1 cellular context compared by ENCODE assay signal in the genomic region with DNA sequence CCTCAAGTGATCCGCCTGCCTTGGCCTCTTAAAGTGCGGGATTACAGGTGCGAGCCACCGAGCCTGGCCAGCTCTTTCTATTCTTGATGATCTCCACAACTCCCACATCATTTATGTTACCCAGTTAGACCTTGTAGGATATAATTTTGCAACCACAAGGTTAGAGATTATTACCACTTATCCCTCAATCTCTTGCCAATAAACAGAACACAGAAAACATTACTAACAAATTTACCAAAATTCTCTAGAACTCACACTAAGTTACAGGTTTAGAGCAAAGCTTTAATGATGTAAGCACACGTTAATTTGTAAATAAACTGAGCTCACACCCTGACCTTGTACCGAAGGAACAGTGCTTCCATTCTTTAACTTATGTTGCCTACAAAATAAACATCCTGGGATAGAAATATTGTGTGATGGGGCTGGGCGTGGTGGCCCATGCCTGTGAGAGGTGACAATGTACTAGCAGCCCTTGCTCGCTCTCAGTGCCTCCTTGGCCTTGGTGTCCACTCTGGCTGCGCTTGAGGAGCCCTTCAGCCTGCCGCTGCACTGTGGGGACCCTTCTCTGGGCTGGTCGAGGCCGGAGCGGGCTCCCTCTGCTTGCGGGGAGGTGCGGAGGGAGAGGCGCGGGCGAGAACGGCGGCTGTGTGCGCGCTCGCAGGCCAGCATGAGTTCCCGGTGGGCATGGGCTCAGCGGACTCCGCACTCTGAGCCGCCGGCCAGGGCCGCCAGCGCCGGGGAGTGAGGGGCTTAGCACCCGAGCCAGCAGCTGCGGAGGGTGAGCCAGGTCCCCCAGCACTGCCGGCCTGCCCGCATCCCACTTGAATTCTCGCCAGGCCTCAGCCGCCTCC.
TF ChIP-seq lines count a peak whose summit lies in the region.

No MANE protein-coding gene starts in this region.

TF ChIP-seq in HepG2, 621 proteins besides CTCF, POLR2A, EP300 and RAD21 (continued from another document and continues in another):
- TF ChIP-seq, protein P1, sequence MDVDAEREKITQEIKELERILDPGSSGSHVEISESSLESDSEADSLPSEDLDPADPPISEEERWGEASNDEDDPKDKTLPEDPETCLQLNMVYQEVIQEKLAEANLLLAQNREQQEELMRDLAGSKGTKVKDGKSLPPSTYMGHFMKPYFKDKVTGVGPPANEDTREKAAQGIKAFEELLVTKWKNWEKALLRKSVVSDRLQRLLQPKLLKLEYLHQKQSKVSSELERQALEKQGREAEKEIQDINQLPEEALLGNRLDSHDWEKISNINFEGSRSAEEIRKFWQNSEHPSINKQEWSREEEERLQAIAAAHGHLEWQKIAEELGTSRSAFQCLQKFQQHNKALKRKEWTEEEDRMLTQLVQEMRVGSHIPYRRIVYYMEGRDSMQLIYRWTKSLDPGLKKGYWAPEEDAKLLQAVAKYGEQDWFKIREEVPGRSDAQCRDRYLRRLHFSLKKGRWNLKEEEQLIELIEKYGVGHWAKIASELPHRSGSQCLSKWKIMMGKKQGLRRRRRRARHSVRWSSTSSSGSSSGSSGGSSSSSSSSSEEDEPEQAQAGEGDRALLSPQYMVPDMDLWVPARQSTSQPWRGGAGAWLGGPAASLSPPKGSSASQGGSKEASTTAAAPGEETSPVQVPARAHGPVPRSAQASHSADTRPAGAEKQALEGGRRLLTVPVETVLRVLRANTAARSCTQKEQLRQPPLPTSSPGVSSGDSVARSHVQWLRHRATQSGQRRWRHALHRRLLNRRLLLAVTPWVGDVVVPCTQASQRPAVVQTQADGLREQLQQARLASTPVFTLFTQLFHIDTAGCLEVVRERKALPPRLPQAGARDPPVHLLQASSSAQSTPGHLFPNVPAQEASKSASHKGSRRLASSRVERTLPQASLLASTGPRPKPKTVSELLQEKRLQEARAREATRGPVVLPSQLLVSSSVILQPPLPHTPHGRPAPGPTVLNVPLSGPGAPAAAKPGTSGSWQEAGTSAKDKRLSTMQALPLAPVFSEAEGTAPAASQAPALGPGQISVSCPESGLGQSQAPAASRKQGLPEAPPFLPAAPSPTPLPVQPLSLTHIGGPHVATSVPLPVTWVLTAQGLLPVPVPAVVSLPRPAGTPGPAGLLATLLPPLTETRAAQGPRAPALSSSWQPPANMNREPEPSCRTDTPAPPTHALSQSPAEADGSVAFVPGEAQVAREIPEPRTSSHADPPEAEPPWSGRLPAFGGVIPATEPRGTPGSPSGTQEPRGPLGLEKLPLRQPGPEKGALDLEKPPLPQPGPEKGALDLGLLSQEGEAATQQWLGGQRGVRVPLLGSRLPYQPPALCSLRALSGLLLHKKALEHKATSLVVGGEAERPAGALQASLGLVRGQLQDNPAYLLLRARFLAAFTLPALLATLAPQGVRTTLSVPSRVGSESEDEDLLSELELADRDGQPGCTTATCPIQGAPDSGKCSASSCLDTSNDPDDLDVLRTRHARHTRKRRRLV (CRISPR knock-in tag; IDR thresholded peaks at IDR 0.05), result 0 out of 2 replicates have a peak, but pooled peaks have one; percentile 61
- TF ChIP-seq, protein P2, sequence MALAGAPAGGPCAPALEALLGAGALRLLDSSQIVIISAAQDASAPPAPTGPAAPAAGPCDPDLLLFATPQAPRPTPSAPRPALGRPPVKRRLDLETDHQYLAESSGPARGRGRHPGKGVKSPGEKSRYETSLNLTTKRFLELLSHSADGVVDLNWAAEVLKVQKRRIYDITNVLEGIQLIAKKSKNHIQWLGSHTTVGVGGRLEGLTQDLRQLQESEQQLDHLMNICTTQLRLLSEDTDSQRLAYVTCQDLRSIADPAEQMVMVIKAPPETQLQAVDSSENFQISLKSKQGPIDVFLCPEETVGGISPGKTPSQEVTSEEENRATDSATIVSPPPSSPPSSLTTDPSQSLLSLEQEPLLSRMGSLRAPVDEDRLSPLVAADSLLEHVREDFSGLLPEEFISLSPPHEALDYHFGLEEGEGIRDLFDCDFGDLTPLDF (CRISPR knock-in tag; IDR thresholded peaks at IDR 0.05), result no peak
- TF ChIP-seq RBFOX2 (IDR thresholded peaks at IDR 0.05; ENCODE audit: low read depth, low read length) (peak; percentile 37; the same call in 1 of the 2 replicates), RORA (CRISPR knock-in tag; IDR thresholded peaks at IDR 0.05) (no peak), ZFAT (CRISPR knock-in tag; conservative IDR thresholded peaks at IDR 0.05) (no peak), ZNF7 (CRISPR knock-in tag; IDR thresholded peaks at IDR 0.05) (no peak), ZNF331 (CRISPR knock-in tag; IDR thresholded peaks at IDR 0.05) (no peak), EED (CRISPR knock-in tag; IDR thresholded peaks at IDR 0.05) (no peak), FOSL1 (CRISPR knock-in tag; IDR thresholded peaks at IDR 0.05; ENCODE audit: borderline replicate concordance) (no peak), PCBP2 (optimal IDR thresholded peaks at IDR 0.05; ENCODE audit: low read depth, low read length, poor library complexity, severe bottlenecking) (no peak), SYNCRIP (IDR thresholded peaks at IDR 0.05; ENCODE audit: insufficient read depth, low read depth, low read length) (no peak), FOXO1 (CRISPR knock-in tag; IDR thresholded peaks at IDR 0.05) (0 out of 2 replicates have a peak, but pooled peaks have one; percentile 27), HDAC2 (CRISPR knock-in tag; IDR thresholded peaks at IDR 0.05) (0 out of 2 replicates have a peak, but pooled peaks have one; percentile 25), ZNF749 (CRISPR knock-in tag; IDR thresholded peaks at IDR 0.05; ENCODE audit: borderline replicate concordance) (no peak), AGO2 (optimal IDR thresholded peaks at IDR 0.05; ENCODE audit: low read depth, low read length) (no peak), SP140L (CRISPR knock-in tag; IDR thresholded peaks at IDR 0.05; ENCODE audit: borderline replicate concordance) (no peak), EHMT2 (IDR thresholded peaks at IDR 0.05; ENCODE audit: borderline replicate concordance, low read depth, low read length) (no peak), JUN (CRISPR knock-in tag; IDR thresholded peaks at IDR 0.05) (no peak), TEAD3 (CRISPR knock-in tag; optimal IDR thresholded peaks at IDR 0.05; ENCODE audit: borderline replicate concordance) (no peak), SAP130 (CRISPR knock-in tag; IDR thresholded peaks at IDR 0.05; ENCODE audit: low read depth) (peak; percentile 26; the same call in 1 of the 2 replicates)
- TF ChIP-seq, protein P3, sequence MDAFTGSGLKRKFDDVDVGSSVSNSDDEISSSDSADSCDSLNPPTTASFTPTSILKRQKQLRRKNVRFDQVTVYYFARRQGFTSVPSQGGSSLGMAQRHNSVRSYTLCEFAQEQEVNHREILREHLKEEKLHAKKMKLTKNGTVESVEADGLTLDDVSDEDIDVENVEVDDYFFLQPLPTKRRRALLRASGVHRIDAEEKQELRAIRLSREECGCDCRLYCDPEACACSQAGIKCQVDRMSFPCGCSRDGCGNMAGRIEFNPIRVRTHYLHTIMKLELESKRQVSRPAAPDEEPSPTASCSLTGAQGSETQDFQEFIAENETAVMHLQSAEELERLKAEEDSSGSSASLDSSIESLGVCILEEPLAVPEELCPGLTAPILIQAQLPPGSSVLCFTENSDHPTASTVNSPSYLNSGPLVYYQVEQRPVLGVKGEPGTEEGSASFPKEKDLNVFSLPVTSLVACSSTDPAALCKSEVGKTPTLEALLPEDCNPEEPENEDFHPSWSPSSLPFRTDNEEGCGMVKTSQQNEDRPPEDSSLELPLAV (CRISPR knock-in tag; conservative IDR thresholded peaks at IDR 0.05; ENCODE audit: low read depth), result no peak
- TF ChIP-seq, protein P4, sequence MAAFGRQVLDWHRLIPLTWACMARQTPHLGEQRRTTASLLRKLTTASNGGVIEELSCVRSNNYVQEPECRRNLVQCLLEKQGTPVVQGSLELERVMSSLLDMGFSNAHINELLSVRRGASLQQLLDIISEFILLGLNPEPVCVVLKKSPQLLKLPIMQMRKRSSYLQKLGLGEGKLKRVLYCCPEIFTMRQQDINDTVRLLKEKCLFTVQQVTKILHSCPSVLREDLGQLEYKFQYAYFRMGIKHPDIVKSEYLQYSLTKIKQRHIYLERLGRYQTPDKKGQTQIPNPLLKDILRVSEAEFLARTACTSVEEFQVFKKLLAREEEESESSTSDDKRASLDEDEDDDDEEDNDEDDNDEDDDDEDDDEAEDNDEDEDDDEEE (CRISPR knock-in tag; IDR thresholded peaks at IDR 0.05), result 0 out of 2 replicates have a peak, but pooled peaks have one; percentile 22
- TF ChIP-seq, protein P5, sequence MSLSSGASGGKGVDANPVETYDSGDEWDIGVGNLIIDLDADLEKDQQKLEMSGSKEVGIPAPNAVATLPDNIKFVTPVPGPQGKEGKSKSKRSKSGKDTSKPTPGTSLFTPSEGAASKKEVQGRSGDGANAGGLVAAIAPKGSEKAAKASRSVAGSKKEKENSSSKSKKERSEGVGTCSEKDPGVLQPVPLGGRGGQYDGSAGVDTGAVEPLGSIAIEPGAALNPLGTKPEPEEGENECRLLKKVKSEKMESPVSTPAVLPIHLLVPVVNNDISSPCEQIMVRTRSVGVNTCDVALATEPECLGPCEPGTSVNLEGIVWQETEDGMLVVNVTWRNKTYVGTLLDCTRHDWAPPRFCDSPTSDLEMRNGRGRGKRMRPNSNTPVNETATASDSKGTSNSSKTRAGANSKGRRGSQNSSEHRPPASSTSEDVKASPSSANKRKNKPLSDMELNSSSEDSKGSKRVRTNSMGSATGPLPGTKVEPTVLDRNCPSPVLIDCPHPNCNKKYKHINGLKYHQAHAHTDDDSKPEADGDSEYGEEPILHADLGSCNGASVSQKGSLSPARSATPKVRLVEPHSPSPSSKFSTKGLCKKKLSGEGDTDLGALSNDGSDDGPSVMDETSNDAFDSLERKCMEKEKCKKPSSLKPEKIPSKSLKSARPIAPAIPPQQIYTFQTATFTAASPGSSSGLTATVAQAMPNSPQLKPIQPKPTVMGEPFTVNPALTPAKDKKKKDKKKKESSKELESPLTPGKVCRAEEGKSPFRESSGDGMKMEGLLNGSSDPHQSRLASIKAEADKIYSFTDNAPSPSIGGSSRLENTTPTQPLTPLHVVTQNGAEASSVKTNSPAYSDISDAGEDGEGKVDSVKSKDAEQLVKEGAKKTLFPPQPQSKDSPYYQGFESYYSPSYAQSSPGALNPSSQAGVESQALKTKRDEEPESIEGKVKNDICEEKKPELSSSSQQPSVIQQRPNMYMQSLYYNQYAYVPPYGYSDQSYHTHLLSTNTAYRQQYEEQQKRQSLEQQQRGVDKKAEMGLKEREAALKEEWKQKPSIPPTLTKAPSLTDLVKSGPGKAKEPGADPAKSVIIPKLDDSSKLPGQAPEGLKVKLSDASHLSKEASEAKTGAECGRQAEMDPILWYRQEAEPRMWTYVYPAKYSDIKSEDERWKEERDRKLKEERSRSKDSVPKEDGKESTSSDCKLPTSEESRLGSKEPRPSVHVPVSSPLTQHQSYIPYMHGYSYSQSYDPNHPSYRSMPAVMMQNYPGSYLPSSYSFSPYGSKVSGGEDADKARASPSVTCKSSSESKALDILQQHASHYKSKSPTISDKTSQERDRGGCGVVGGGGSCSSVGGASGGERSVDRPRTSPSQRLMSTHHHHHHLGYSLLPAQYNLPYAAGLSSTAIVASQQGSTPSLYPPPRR (CRISPR knock-in tag; IDR thresholded peaks at IDR 0.05; ENCODE audit: borderline replicate concordance), result no peak
- TF ChIP-seq, protein P6, sequence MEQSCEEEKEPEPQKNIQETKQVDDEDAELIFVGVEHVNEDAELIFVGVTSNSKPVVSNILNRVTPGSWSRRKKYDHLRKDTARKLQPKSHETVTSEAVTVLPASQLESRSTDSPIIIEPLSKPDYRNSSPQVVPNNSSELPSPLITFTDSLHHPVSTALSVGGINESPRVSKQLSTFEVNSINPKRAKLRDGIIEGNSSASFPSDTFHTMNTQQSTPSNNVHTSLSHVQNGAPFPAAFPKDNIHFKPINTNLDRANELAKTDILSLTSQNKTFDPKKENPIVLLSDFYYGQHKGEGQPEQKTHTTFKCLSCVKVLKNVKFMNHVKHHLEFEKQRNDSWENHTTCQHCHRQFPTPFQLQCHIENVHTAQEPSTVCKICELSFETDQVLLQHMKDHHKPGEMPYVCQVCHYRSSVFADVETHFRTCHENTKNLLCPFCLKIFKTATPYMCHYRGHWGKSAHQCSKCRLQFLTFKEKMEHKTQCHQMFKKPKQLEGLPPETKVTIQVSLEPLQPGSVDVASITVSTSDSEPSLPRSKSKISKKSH (CRISPR knock-in tag; IDR thresholded peaks at IDR 0.05; ENCODE audit: borderline replicate concordance), result peak; percentile 61; the same call in 1 of the 2 replicates
- TF ChIP-seq, protein P7, sequence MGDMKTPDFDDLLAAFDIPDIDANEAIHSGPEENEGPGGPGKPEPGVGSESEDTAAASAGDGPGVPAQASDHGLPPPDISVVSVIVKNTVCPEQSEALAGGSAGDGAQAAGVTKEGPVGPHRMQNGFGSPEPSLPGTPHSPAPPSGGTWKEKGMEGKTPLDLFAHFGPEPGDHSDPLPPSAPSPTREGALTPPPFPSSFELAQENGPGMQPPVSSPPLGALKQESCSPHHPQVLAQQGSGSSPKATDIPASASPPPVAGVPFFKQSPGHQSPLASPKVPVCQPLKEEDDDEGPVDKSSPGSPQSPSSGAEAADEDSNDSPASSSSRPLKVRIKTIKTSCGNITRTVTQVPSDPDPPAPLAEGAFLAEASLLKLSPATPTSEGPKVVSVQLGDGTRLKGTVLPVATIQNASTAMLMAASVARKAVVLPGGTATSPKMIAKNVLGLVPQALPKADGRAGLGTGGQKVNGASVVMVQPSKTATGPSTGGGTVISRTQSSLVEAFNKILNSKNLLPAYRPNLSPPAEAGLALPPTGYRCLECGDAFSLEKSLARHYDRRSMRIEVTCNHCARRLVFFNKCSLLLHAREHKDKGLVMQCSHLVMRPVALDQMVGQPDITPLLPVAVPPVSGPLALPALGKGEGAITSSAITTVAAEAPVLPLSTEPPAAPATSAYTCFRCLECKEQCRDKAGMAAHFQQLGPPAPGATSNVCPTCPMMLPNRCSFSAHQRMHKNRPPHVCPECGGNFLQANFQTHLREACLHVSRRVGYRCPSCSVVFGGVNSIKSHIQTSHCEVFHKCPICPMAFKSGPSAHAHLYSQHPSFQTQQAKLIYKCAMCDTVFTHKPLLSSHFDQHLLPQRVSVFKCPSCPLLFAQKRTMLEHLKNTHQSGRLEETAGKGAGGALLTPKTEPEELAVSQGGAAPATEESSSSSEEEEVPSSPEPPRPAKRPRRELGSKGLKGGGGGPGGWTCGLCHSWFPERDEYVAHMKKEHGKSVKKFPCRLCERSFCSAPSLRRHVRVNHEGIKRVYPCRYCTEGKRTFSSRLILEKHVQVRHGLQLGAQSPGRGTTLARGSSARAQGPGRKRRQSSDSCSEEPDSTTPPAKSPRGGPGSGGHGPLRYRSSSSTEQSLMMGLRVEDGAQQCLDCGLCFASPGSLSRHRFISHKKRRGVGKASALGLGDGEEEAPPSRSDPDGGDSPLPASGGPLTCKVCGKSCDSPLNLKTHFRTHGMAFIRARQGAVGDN (CRISPR knock-in tag; IDR thresholded peaks at IDR 0.05), result peak; percentile 71
